In the genomic region with DNA sequence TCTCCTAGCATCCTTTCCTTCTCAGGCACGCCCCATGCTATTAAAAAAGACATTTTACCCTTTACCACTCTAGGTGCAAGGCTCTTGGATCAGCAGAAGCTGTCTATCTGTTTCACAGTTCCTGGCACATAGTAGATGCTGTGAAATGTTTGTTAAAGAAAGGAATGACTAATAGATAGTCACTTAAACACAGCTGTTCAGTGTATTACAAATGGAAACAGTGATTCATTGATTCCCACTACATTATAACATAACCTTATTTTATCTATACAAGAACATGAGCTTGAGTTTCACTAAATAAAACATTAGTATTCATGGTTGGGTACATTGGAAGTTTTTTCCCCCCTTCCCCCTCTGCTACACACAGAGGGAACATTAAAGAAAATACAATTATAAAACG, we compare ENCODE assay signal across 21 cellular contexts.
A peak's percentile ranks its signal among the peaks of the same experiment; 100 is the strongest.
DNase-seq lines count a peak whose midpoint lies in the region; ATAC-seq and TF ChIP-seq lines count a peak whose summit lies in the region.
"Had no signal": no experiment of that assay in that cellular context is flagged by ENCODE, and none has a peak within 500 bp of the region (broad histone marks: within the 10 kb centered on the region; RNA-seq: fewer than 3 reads in every experiment).

No MANE protein-coding gene starts in this region.

- H3K27ac ChIP-seq in AG04450 (ENCODE audit: low read depth, low read length) (no peak overlapping the region), thyroid gland (no peak overlapping the region)
- H3K27ac ChIP-seq: cardiac muscle cell, PC-9, SJSA1, transverse colon had no signal

- intact Hi-C loops in Right ventricle myocardium superior (cut with DNase I): no loop called here
- intact Hi-C loops in thyroid gland (cut with DNase I): loop anchor here (10.0 kb wide), 1 partner anchor 55 kb away; no protein-coding TSS in a partner anchor

- H3K27me3 ChIP-seq in AG04450 (ENCODE audit: control insufficient read depth, insufficient read depth, low read length) (no peaks in the 10 kb centered on the region), thyroid gland (no peaks in the 10 kb centered on the region)
- H3K27me3 ChIP-seq: cardiac muscle cell, SJSA1, transverse colon had no signal

- POLR2A ChIA-PET in AG04450 (lab: Yijun Ruan, JAX): interaction anchor here (0.9 kb wide), 1 partner anchor 36 kb away, joined by 4 read pairs; no protein-coding TSS in a partner anchor

- no peak for ATAC-seq in Right ventricle myocardium superior (ENCODE audit: poor library complexity)
- ATAC-seq: stimulated activated naive CD8-positive, alpha-beta T cell treated with anti-CD3 and anti-CD28 coated beads, Interleukin-15, amount 100 ng/mL, for 72 hours had no signal

- CTCF ChIA-PET in AG04450 (lab: Charles Lee): interaction anchor here (1.3 kb wide), 1 partner anchor 42 kb away, joined by 4 read pairs; no protein-coding TSS in a partner anchor

- H3K9me3 ChIP-seq in AG04450 (ENCODE audit: control insufficient read depth, insufficient read depth, low read length) (no peaks in the 10 kb centered on the region), thyroid gland (no peaks in the 10 kb centered on the region)
- H3K9me3 ChIP-seq: SJSA1, transverse colon had no signal

- TF ChIP-seq CTCF in AG04450 (IDR thresholded peaks at IDR 0.05; ENCODE audit: low read depth, low read length): no peak
- TF ChIP-seq CTCF in choroid plexus epithelial cell (conservative IDR thresholded peaks at IDR 0.05; ENCODE audit: low read depth, low read length): no peak
- TF ChIP-seq CTCF in thyroid gland (IDR thresholded peaks at IDR 0.05): no peak

- no peaks in the 10 kb centered on the region for H3K4me1 ChIP-seq in thyroid gland
- H3K4me1 ChIP-seq: SJSA1, transverse colon had no signal

- H3K36me3 ChIP-seq in thyroid gland: no peaks in the 10 kb centered on the region
- H3K36me3 ChIP-seq: cardiac muscle cell, SJSA1, transverse colon had no signal

- peak; percentile 21 for DNase-seq in AG04450 (ENCODE audit: low read depth, low spot score)
- DNase-seq in RKO (ENCODE audit: low spot score): peak; percentile 70
- peak; percentile 56 for DNase-seq in choroid plexus epithelial cell (ENCODE audit: low read depth)
- peak; percentile 54 for DNase-seq in iris pigment epithelial cell (ENCODE audit: low read depth)
- DNase-seq in stimulated activated CD4-positive, alpha-beta T cell treated with anti-CD3 and anti-CD28 coated beads, Interleukin-4, amount 100 ng/mL, for 4 hours: no peak
- DNase-seq in Right ventricle myocardium superior: no peak
- no peak for DNase-seq in NCI-H146 (lab: John Stamatoyannopoulos, UW)
- DNase-seq in thyroid gland: no peak
- DNase-seq: activated CD4-positive, alpha-beta T cell treated with anti-CD3 and anti-CD28 coated beads, Interleukin-2, amount 10 ng/mL, durations not matched to agents 24 days and 14 days; DMS79; Karpas-422; kidney glomerular epithelial cell; NCI-H1048; NCI-H1930; occipital lobe; PC-9; stimulated activated CD4-positive, alpha-beta T cell treated with anti-CD3 and anti-CD28 coated beads, Interleukin-12 subunit alpha, Interleukin-12 subunit beta, amount 100 ng/mL, for 4 hours; stimulated activated naive CD8-positive, alpha-beta T cell treated with anti-CD3 and anti-CD28 coated beads, Interleukin-15, amount 100 ng/mL, for 72 hours; transverse colon had no signal

- 88 to 92% methylated on average over 2 of the region's 2 CpGs for WGBS in thyroid gland, 2 donors

- H3K4me3 ChIP-seq in AG04450 (ENCODE audit: low read depth, low read length) (no peak overlapping the region), choroid plexus epithelial cell (ENCODE audit: low read depth, low read length) (no peak overlapping the region), thyroid gland (replicated peaks in 1 of 3) (no peak overlapping the region)
- H3K4me3 ChIP-seq: cardiac muscle cell, PC-9, SJSA1, transverse colon had no signal

- no peak for TF ChIP-seq POLR2A in thyroid gland (IDR thresholded peaks at IDR 0.05)

Comparison
In these comparisons a context has a peak if more than half of its experiments do, and no peak if none do; other contexts are left out.
1. DNase-seq: peak in AG04450 (single experiment), RKO (single experiment), choroid plexus epithelial cell (single experiment) and iris pigment epithelial cell (single experiment); none in stimulated activated CD4-positive, alpha-beta T cell treated with anti-CD3 and anti-CD28 coated beads, Interleukin-4, amount 100 ng/mL, for 4 hours (0 of 2), Right ventricle myocardium superior (single experiment), NCI-H146 (single experiment) and thyroid gland (0 of 2).